7 cellular contexts compared by ENCODE assay signal in the genomic region with DNA sequence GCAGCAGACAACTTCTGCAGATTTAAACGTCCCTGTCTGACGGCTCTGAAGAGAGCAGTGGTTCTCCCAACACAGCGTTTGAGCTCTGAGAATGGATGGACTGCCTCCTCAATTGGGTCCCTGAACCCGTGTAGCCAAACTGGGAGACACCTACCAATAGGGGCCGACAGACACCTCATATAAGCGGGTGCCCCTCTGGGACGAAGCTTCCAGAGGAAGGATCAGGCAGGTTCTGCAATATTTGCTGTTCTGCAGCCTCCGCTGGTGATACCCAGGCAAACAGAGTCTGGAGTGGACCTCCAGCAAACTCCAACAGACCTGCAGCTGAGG. TPM values are rescaled to one million over a fixed set of nuclear protein-coding genes. Genes with fewer than 3 reads are reported as not detected.
DNase-seq lines count a peak whose midpoint lies in the region; ATAC-seq, FAIRE-seq and TF ChIP-seq lines count a peak whose summit lies in the region.
"Not testable (repeated sequence)": the region's sequence is repeated elsewhere in the genome, so short reads cannot be mapped to it uniquely, and the experiment has no call there.

No MANE protein-coding gene starts in this region.

- peaks cover 17% of the 10 kb centered on the region for H3K4me1 ChIP-seq in A549
- not testable (repeated sequence) for H3K4me1 ChIP-seq in HUES6 (ENCODE audit: control insufficient read depth, insufficient read depth, low read length); Panc1 (ENCODE audit: control insufficient read depth, insufficient read depth, low read length)

- not testable (repeated sequence) for TF ChIP-seq EP300 in A549 (IDR thresholded peaks at IDR 0.05)

- not testable (repeated sequence) for TF ChIP-seq POLR2A in A549 (IDR thresholded peaks at IDR 0.05; ENCODE audit: low read length)

- intact Hi-C loops in Calu3 (cut with micrococcal nuclease; ENCODE audit: unreplicated experiment): loop anchor here (5.0 kb wide), 1 partner anchor 139 kb away; no protein-coding TSS in a partner anchor
- intact Hi-C loops in Panc1 (cut with micrococcal nuclease; ENCODE audit: unreplicated experiment): not testable (repeated sequence)

- H3K4me1 Mint-ChIP-seq in Calu3 (ENCODE audit: low read depth, unreplicated experiment): peaks cover 25% of the 10 kb centered on the region
- H3K4me1 Mint-ChIP-seq in activated T-helper 17 cell treated with anti-CD3 and anti-CD28 coated beads, Interleukin-2, amount 50 U/mL, for 72 hours: peaks cover 18% of the 10 kb centered on the region

- H3K27ac ChIP-seq in A549: peak overlapping the region; percentile 78 to 81
- H3K27ac ChIP-seq in HUES6 (ENCODE audit: low read depth, low read length); Panc1 (ENCODE audit: low read length): not testable (repeated sequence)

- TF ChIP-seq CTCF in A549 (IDR thresholded peaks at IDR 0.05): peak; percentile 5; the same call in 1 of the 3 replicates
- not testable (repeated sequence) for TF ChIP-seq CTCF in Calu3 (IDR thresholded peaks at IDR 0.05; ENCODE audit: unreplicated experiment); Panc1 (IDR thresholded peaks at IDR 0.05)

- peak in 1 of 2 experiments; percentile 34; a peak in 1 of 6 replicates for ATAC-seq in A549
- not testable (repeated sequence) for ATAC-seq in Panc1; activated T-helper 17 cell treated with anti-CD3 and anti-CD28 coated beads, Interleukin-2, amount 50 U/mL, for 72 hours (replicated peaks)

- not testable (repeated sequence) for H3K9ac ChIP-seq in HUES6 (ENCODE audit: low read length)

- not testable (repeated sequence) for H3K27ac Mint-ChIP-seq in Calu3 (ENCODE audit: unreplicated experiment); activated T-helper 17 cell treated with anti-CD3 and anti-CD28 coated beads, Interleukin-2, amount 50 U/mL, for 72 hours

- not testable (repeated sequence) for H3K36me3 Mint-ChIP-seq in Calu3 (ENCODE audit: insufficient read depth, unreplicated experiment); activated T-helper 17 cell treated with anti-CD3 and anti-CD28 coated beads, Interleukin-2, amount 50 U/mL, for 72 hours (ENCODE audit: low read depth)

- not testable (repeated sequence) for H3K27me3 Mint-ChIP-seq in Calu3 (ENCODE audit: unreplicated experiment); activated T-helper 17 cell treated with anti-CD3 and anti-CD28 coated beads, Interleukin-2, amount 50 U/mL, for 72 hours

- not testable (repeated sequence) for H3K27me3 ChIP-seq in HUES6 (ENCODE audit: control insufficient read depth, insufficient read depth, low read length); Panc1 (ENCODE audit: control insufficient read depth, insufficient read depth, low read length)

- not testable (repeated sequence) for H3K9me3 Mint-ChIP-seq in Calu3 (ENCODE audit: low read depth, unreplicated experiment); activated T-helper 17 cell treated with anti-CD3 and anti-CD28 coated beads, Interleukin-2, amount 50 U/mL, for 72 hours

- 62% methylated on average over 8 of the region's 8 CpGs for WGBS in A549 (ENCODE audit: missing lambda C conversion rate)

- peak overlapping the region; percentile 50 for H3K4me3 Mint-ChIP-seq in Calu3 (ENCODE audit: low read depth, unreplicated experiment)
- peak overlapping the region; percentile 55 for H3K4me3 Mint-ChIP-seq in activated T-helper 17 cell treated with anti-CD3 and anti-CD28 coated beads, Interleukin-2, amount 50 U/mL, for 72 hours

- in situ Hi-C loops in Panc1 (cut with HindIII; ENCODE audit: low pct_unique_long_range_greater_than_20kb, low sequenced_read_pairs): not testable (repeated sequence)

- not testable (repeated sequence) for H3K9me3 ChIP-seq in A549; HUES6 (ENCODE audit: control insufficient read depth, insufficient read depth, low read depth, low read length); Panc1 (ENCODE audit: control insufficient read depth, insufficient read depth, low read depth, low read length); iPS-18c (ENCODE audit: control insufficient read depth, insufficient read depth, low read length)

- not testable (repeated sequence) for H3K36me3 ChIP-seq in HUES6 (ENCODE audit: control insufficient read depth, insufficient read depth, low read length); Panc1 (ENCODE audit: control insufficient read depth, insufficient read depth, low read length)

- BruUV-seq in Calu3 (replicated peaks; lab: Mats Ljungman, UMichigan); Panc1 (replicated peaks; lab: Mats Ljungman, UMichigan): not testable (repeated sequence)

- POLR2A ChIA-PET in A549 (lab: Yijun Ruan, JAX): interaction anchor here (0.7 to 2.5 kb wide), 2 partner anchors 8 to 48 kb away, joined by 3 to 18 read pairs; a partner anchor contains a TSS
- POLR2A ChIA-PET in Panc1 (lab: Charles Lee): not testable (repeated sequence)

- CTCF ChIA-PET in A549 (lab: Yijun Ruan, JAX) (interaction anchor here (0.7 to 1.8 kb wide), 10 partner anchors 9 to 280 kb away, joined by 3 to 12 read pairs (median 4); a partner anchor contains a TSS), Calu3 (lab: Charles Lee) (interaction anchor here (0.6 to 1.6 kb wide), 6 partner anchors 48 to 601 kb away, joined by 3 to 27 read pairs (median 6); a partner anchor contains a TSS)
- CTCF ChIA-PET in Panc1 (lab: Charles Lee): not testable (repeated sequence)

- DNase-seq in A549 (ENCODE audit: low read depth in 1 of 2, low spot score in 1 of 2); Calu3; Panc1 (ENCODE audit: low read depth, low spot score): not testable (repeated sequence)
- peak; percentile 8 for DNase-seq in superior temporal gyrus (ENCODE audit: extremely low spot score)

- FAIRE-seq in A549 (lab: Jason Lieb, UNC): not testable (repeated sequence)

- peak overlapping the region; percentile 36; the same call in 2 of the 3 replicates for H3K4me3 ChIP-seq in A549
- H3K4me3 ChIP-seq in HUES6 (ENCODE audit: low read depth, low read length): peak overlapping the region; percentile 47; the same call in 1 of the 2 replicates
- H3K4me3 ChIP-seq in Panc1 (ENCODE audit: low read depth in 2 of 2, low read length in 2 of 2): peak overlapping the region; percentile 8 to 37; a peak in 3 of 4 replicates
- peak overlapping the region; percentile 9; the same call in 1 of the 2 replicates for H3K4me3 ChIP-seq in iPS-18c (ENCODE audit: insufficient read depth, low read depth, low read length)

- 0 out of 5 replicates have a peak, but pooled peaks of 1 of the 2 experiments have one; percentile 4 for TF ChIP-seq RAD21 in A549 (conservative IDR thresholded peaks at IDR 0.05 in 1 of 2, IDR thresholded peaks at IDR 0.05 in 1 of 2)

- H3K4me2 ChIP-seq in A549: peak overlapping the region; percentile 80

RNA-seq across cellular contexts. Expression of a gene that starts 48.8 kb away (rescaled TPM):
- polyA plus RNA-seq in A549 (2011; rRNA removed) (67.3 and 72.2 TPM in 2 replicates), A549 (2017; fragmentation: RNase III; extraction: RNeasy Plus Mini Kit Qiagen cat#74134 plus additional on column Dnase treatment) (36.7 to 40.5 TPM (median 39.8 TPM) in 3 replicates)
- polyA plus RNA-seq in A549 (2012; cell fraction: cytosol; rRNA removed): 14.4 and 19.6 TPM in 2 replicates
- polyA plus RNA-seq in A549 (2012; cell fraction: nucleus; rRNA removed): 13.1 and 15.2 TPM in 2 replicates
- 65.0 and 68.7 TPM in 2 replicates for polyA minus RNA-seq in A549 (2011; rRNA and poly(A)+ RNA removed)
- total RNA-seq in Calu3 (2022) (34.5 and 38.3 TPM in 2 replicates), Panc1 (2021; ENCODE audit: unreplicated experiment) (30.4 TPM)
- 11.7 TPM for polyA plus RNA-seq in Panc1 (2012; ENCODE audit: insufficient read length)
- total RNA-seq in activated T-helper 17 cell treated with anti-CD3 and anti-CD28 coated beads, Interleukin-2, amount 50 U/mL, for 72 hours: 10 to 100 TPM; 43.9 to 53.2 TPM
